In the genomic region with DNA sequence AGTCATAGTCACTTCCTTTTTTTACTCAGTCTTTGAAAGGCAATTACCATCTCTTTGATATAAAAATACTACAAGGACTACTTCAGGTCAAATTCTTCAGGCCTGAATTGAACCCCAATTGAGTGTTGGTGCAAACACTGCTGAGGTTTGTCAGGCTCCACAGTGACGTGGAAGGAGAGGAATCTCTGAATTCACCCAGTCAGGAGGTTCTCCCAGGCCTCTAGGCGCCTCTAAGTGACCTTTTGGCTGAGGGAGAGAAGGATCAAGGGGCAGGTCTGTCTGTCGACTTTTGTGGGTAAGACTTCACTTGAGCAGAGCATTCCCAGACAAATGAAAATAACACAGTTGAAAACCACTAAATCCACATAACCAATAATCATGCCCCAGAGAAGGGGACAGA, we compare ENCODE assay signal across 22 cellular contexts.
"Had no signal": no experiment of that assay in that cellular context is flagged by ENCODE, and none has a peak within 500 bp of the region (broad histone marks: within the 10 kb centered on the region; RNA-seq: fewer than 3 reads in every experiment).

No MANE protein-coding gene starts in this region.

- H3K4me3 ChIP-seq: esophagus squamous epithelium, ovary, psoas muscle, suprapubic skin, transverse colon, vagina had no signal

- H3K9me3 ChIP-seq: esophagus squamous epithelium, ovary, psoas muscle, suprapubic skin, transverse colon, vagina had no signal

- H3K27ac Mint-ChIP-seq: effector memory CD8-positive, alpha-beta T cell; naive thymus-derived CD8-positive, alpha-beta T cell; stimulated activated naive B cell treated with anti-CD40 and anti-IgM and Interleukin-4, amounts not matched to agents 10 μg/mL and 1 μg/mL and 100 μg/mL, for 72 hours; stimulated activated naive CD8-positive, alpha-beta T cell treated with anti-CD3 and anti-CD28 coated beads, Interleukin-15, Interleukin-2, amounts not matched to agents 100 ng/mL and 50 ng/mL, for 24 hours had no signal

- H3K4me3 Mint-ChIP-seq: effector memory CD8-positive, alpha-beta T cell; naive thymus-derived CD8-positive, alpha-beta T cell; stimulated activated naive B cell treated with anti-CD40 and anti-IgM and Interleukin-4, amounts not matched to agents 10 μg/mL and 1 μg/mL and 100 μg/mL, for 72 hours; stimulated activated naive CD8-positive, alpha-beta T cell treated with anti-CD3 and anti-CD28 coated beads, Interleukin-15, Interleukin-2, amounts not matched to agents 100 ng/mL and 50 ng/mL, for 24 hours had no signal

- ATAC-seq: effector memory CD8-positive, alpha-beta T cell; left lobe of liver; naive thymus-derived CD8-positive, alpha-beta T cell; psoas muscle; right cardiac atrium had no signal

- H3K36me3 ChIP-seq: esophagus squamous epithelium, ovary, suprapubic skin, transverse colon, vagina had no signal

- H3K9me3 Mint-ChIP-seq: effector memory CD8-positive, alpha-beta T cell; naive thymus-derived CD8-positive, alpha-beta T cell; stimulated activated naive B cell treated with anti-CD40 and anti-IgM and Interleukin-4, amounts not matched to agents 10 μg/mL and 1 μg/mL and 100 μg/mL, for 72 hours; stimulated activated naive CD8-positive, alpha-beta T cell treated with anti-CD3 and anti-CD28 coated beads, Interleukin-15, Interleukin-2, amounts not matched to agents 100 ng/mL and 50 ng/mL, for 24 hours had no signal

- H3K27me3 Mint-ChIP-seq: stimulated activated naive B cell treated with anti-CD40 and anti-IgM and Interleukin-4, amounts not matched to agents 10 μg/mL and 1 μg/mL and 100 μg/mL, for 72 hours; stimulated activated naive CD8-positive, alpha-beta T cell treated with anti-CD3 and anti-CD28 coated beads, Interleukin-15, Interleukin-2, amounts not matched to agents 100 ng/mL and 50 ng/mL, for 24 hours had no signal

- DNase-seq: cortex of kidney; effector memory CD8-positive, alpha-beta T cell; erythroblast; esophagus squamous epithelium; head of caudate nucleus; naive thymus-derived CD8-positive, alpha-beta T cell; occipital lobe; ovary; posterior cingulate gyrus; psoas muscle; right cardiac atrium; small intestine; stimulated activated CD4-positive, alpha-beta T cell treated with anti-CD3 and anti-CD28 coated beads, Interleukin-2, amount 100 ng/mL, for 48 hours; stimulated activated naive B cell treated with anti-CD40 and anti-IgM and Interleukin-4, amounts not matched to agents 10 μg/mL and 1 μg/mL and 100 μg/mL, for 72 hours; transverse colon had no signal

- H3K27me3 ChIP-seq: esophagus squamous epithelium, ovary, suprapubic skin, transverse colon, vagina had no signal

- H3K4me1 Mint-ChIP-seq: naive thymus-derived CD8-positive, alpha-beta T cell; stimulated activated naive B cell treated with anti-CD40 and anti-IgM and Interleukin-4, amounts not matched to agents 10 μg/mL and 1 μg/mL and 100 μg/mL, for 72 hours had no signal

- H3K4me1 ChIP-seq: esophagus squamous epithelium, psoas muscle, suprapubic skin, transverse colon, vagina had no signal

- H3K27ac ChIP-seq: esophagus squamous epithelium, ovary, psoas muscle, suprapubic skin, transverse colon, vagina had no signal

- H3K36me3 Mint-ChIP-seq: naive thymus-derived CD8-positive, alpha-beta T cell; stimulated activated naive B cell treated with anti-CD40 and anti-IgM and Interleukin-4, amounts not matched to agents 10 μg/mL and 1 μg/mL and 100 μg/mL, for 72 hours had no signal

- FAIRE-seq: endometrium, frontal cortex, keratinocyte, small intestine had no signal
